Comparison of ENCODE assay signal across 19 cellular contexts in the genomic region with DNA sequence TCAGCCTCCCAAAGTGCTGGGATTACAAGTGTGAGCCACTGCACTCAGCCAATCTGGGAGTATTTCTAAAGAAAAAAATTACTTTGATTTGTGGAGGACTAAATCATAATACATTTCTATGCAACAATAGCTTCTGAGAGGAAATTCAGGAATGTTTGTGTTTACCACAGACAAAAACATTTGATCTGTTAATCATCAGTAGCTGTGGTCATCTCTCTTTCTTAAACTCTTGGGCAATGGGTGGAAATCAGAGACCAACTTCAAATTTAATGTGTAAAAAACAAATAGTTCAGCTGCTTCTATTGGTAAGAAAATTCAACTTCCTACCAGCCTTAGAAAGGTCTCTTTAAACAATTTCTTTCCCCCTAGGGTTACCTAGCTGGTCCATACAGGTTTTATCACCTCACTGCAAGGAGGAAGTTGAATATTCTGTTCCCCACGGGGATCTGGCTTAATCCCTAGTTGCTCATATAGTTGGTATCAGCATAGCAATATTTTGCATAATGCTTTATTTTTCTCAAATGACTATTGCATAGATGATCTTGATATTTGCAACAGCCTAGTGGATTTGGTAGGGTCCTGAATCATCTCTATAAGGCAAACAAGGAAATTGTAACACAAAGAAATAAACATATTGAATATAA. TPM values are rescaled to one million over a fixed set of nuclear protein-coding genes. Genes with fewer than 3 reads are reported as not detected.
DNase-seq lines count a peak whose midpoint lies in the region; ATAC-seq and TF ChIP-seq lines count a peak whose summit lies in the region.
"Had no signal": no experiment of that assay in that cellular context is flagged by ENCODE, and none has a peak within 500 bp of the region (broad histone marks: within the 10 kb centered on the region; RNA-seq: fewer than 3 reads in every experiment).

No MANE protein-coding gene starts in this region.

- WGBS in adrenal gland, 4 donors: 67 to 87% (median 70%) methylated on average over 1 of the region's 1 CpG

- H3K27me3 Mint-ChIP-seq in GM23338 (ENCODE audit: insufficient read depth, low read depth, poor library complexity): peaks cover 7% of the 10 kb centered on the region
- peaks cover 3% of the 10 kb centered on the region for H3K27me3 Mint-ChIP-seq in activated CD4-positive, alpha-beta T cell treated with anti-CD3 and anti-CD28 coated beads for 36 hours
- H3K27me3 Mint-ChIP-seq: T-helper 17 cell had no signal

- H2AFZ ChIP-seq in ACC112 (ENCODE audit: low read length, unreplicated experiment) (no peak overlapping the region), GM23338 (no peak overlapping the region)

- no peak overlapping the region for H3K4me2 ChIP-seq in GM23338
- H3K4me2 ChIP-seq: A549 had no signal

- H3K4me1 ChIP-seq in ACC112 (ENCODE audit: control insufficient read depth, insufficient read depth, low read length, unreplicated experiment) (peaks cover 6% of the 10 kb centered on the region), GM23338 (ENCODE audit: insufficient read depth) (peaks cover 7% of the 10 kb centered on the region; the same call in 1 of the 2 replicates), adrenal gland (replicated peaks in 1 of 2) (no peaks in the 10 kb centered on the region)
- H3K4me1 ChIP-seq: upper lobe of right lung had no signal

- intact Hi-C loops in adrenal gland (cut with DNase I): no loop called here
- intact Hi-C loops in activated CD4-positive, alpha-beta T cell treated with anti-CD3 and anti-CD28 coated beads for 36 hours (cut with DNase I, micrococcal nuclease): loop anchor here (2.0 to 5.0 kb wide), 3 partner anchors 26 to 549 kb away; no protein-coding TSS in a partner anchor

- TF ChIP-seq POLR2A in adrenal gland (IDR thresholded peaks at IDR 0.05): no peak

- no peak for ATAC-seq in GM23338
- no peak for ATAC-seq in HG02973 (IDR thresholded peaks at IDR 0.05; ENCODE audit: unreplicated experiment)
- ATAC-seq in activated CD4-positive, alpha-beta T cell treated with anti-CD3 and anti-CD28 coated beads for 36 hours: no peak
- ATAC-seq: A549, heart right ventricle, upper lobe of right lung had no signal

- H3F3A ChIP-seq in GM23338 (replicated peaks; ENCODE audit: low read depth): no peaks in the 10 kb centered on the region

- DNase-seq in GM23338 (ENCODE audit: low spot score) (no peak), amniotic epithelial cell (ENCODE audit: low read depth) (peak; percentile 94), fibroblast of villous mesenchyme (ENCODE audit: low read depth) (peak; percentile 66), adrenal gland (no peak), NCI-H2196 (lab: John Stamatoyannopoulos, UW; ENCODE audit: unreplicated experiment) (no peak)
- DNase-seq in activated CD4-positive, alpha-beta T cell treated with anti-CD3 and anti-CD28 coated beads for 36 hours: no peak
- DNase-seq: activated CD4-positive, CD25-positive, alpha-beta regulatory T cell; CD4-positive, alpha-beta memory T cell; DMS79 treated with DMSO at 0.1 percent for 48 hours; heart right ventricle; NCI-H2029 treated with DMSO at 0.1 percent for 48 hours; NCI-H524; T-helper 17 cell; upper lobe of right lung had no signal

- H3K36me3 Mint-ChIP-seq in GM23338 (ENCODE audit: low read depth): no peaks in the 10 kb centered on the region
- H3K36me3 Mint-ChIP-seq in activated CD4-positive, alpha-beta T cell treated with anti-CD3 and anti-CD28 coated beads for 36 hours (ENCODE audit: low read depth): no peaks in the 10 kb centered on the region
- H3K36me3 Mint-ChIP-seq: CD4-positive, alpha-beta memory T cell had no signal

- H3K4me3 Mint-ChIP-seq in GM23338: no peak overlapping the region
- H3K4me3 Mint-ChIP-seq in activated CD4-positive, alpha-beta T cell treated with anti-CD3 and anti-CD28 coated beads for 36 hours: no peak overlapping the region
- H3K4me3 Mint-ChIP-seq: CD4-positive, alpha-beta memory T cell; stimulated activated naive CD8-positive, alpha-beta T cell treated with anti-CD3 and anti-CD28 coated beads, Interleukin-15, Interleukin-2, amounts not matched to agents 100 ng/mL and 50 ng/mL, for 24 hours; T-helper 17 cell had no signal

- H3K4me3 ChIP-seq in ACC112 (ENCODE audit: low read depth, low read length) (no peak overlapping the region), GM23338 (no peak overlapping the region), fibroblast of villous mesenchyme (ENCODE audit: low read depth, low read length) (no peak overlapping the region), adrenal gland (no peak overlapping the region)
- H3K4me3 ChIP-seq: A549, heart right ventricle, upper lobe of right lung had no signal

- H3K27ac ChIP-seq in ACC112 (ENCODE audit: low read depth, low read length) (peak overlapping the region; percentile 44), GM23338 (ENCODE audit: low read depth) (no peak overlapping the region), adrenal gland (no peak overlapping the region)
- H3K27ac ChIP-seq: A549, upper lobe of right lung had no signal

- H3K27me3 ChIP-seq in ACC112 (ENCODE audit: insufficient read depth, low read length) (no peaks in the 10 kb centered on the region), GM23338 (ENCODE audit: insufficient read depth) (no peaks in the 10 kb centered on the region), adrenal gland (no peaks in the 10 kb centered on the region)
- H3K27me3 ChIP-seq: heart right ventricle, upper lobe of right lung had no signal

- POLR2A ChIA-PET in activated CD4-positive, alpha-beta T cell treated with anti-CD3 and anti-CD28 coated beads for 36 hours (lab: Charles Lee): no interaction called here

- H4K20me1 ChIP-seq in GM23338 (replicated peaks; ENCODE audit: insufficient read depth): no peaks in the 10 kb centered on the region

- H3K79me2 ChIP-seq in ACC112 (ENCODE audit: control insufficient read depth, insufficient read depth, low read length, unreplicated experiment) (no peaks in the 10 kb centered on the region), GM23338 (replicated peaks; ENCODE audit: insufficient read depth) (no peaks in the 10 kb centered on the region)

- H3K36me3 ChIP-seq in ACC112 (ENCODE audit: insufficient read depth, low read length): no peaks in the 10 kb centered on the region
- H3K36me3 ChIP-seq in GM23338 (ENCODE audit: insufficient read depth): no peaks in the 10 kb centered on the region
- H3K36me3 ChIP-seq in adrenal gland (replicated peaks in 1 of 2): no peaks in the 10 kb centered on the region
- H3K36me3 ChIP-seq: heart right ventricle, upper lobe of right lung had no signal

- peaks cover 16% of the 10 kb centered on the region for H3K4me1 Mint-ChIP-seq in GM23338
- peaks cover 19% of the 10 kb centered on the region for H3K4me1 Mint-ChIP-seq in activated CD4-positive, alpha-beta T cell treated with anti-CD3 and anti-CD28 coated beads for 36 hours
- H3K4me1 Mint-ChIP-seq: T-helper 17 cell had no signal

- no peaks in the 10 kb centered on the region for H3K9me3 Mint-ChIP-seq in GM23338
- H3K9me3 Mint-ChIP-seq in activated CD4-positive, alpha-beta T cell treated with anti-CD3 and anti-CD28 coated beads for 36 hours (ENCODE audit: low read depth): no peaks in the 10 kb centered on the region
- H3K9me3 Mint-ChIP-seq: activated T-helper 2 cell treated with anti-CD3 and anti-CD28 coated beads, Interferon-gamma antibody, Interleukin-2, Interleukin-4, amounts not matched to agents 10 μg/mL and 5 μg/mL and 100 μg/mL, durations not matched to agents 14 hours and 24 hours and 36 hours; CD4-positive, alpha-beta memory T cell; stimulated activated naive CD8-positive, alpha-beta T cell treated with anti-CD3 and anti-CD28 coated beads, Interleukin-15, Interleukin-2, amounts not matched to agents 100 ng/mL and 50 ng/mL, for 24 hours had no signal

- no peaks in the 10 kb centered on the region for H3K9me2 ChIP-seq in GM23338 (ENCODE audit: insufficient read depth)

- H3K9me3 ChIP-seq in adrenal gland (replicated peaks in 1 of 3): no peaks in the 10 kb centered on the region
- H3K9me3 ChIP-seq: A549, heart right ventricle, upper lobe of right lung had no signal

- H3K27ac Mint-ChIP-seq in GM23338: 0 out of 2 replicates have a peak overlapping the region, but pooled peaks have one; percentile 18
- H3K27ac Mint-ChIP-seq in activated CD4-positive, alpha-beta T cell treated with anti-CD3 and anti-CD28 coated beads for 36 hours: no peak overlapping the region
- H3K27ac Mint-ChIP-seq: CD4-positive, alpha-beta memory T cell; T-helper 17 cell had no signal

- CTCF ChIA-PET in activated CD4-positive, alpha-beta T cell treated with anti-CD3 and anti-CD28 coated beads for 36 hours (lab: Charles Lee): interaction anchor here (0.6 to 1.1 kb wide), 3 partner anchors 14 to 38 kb away, joined by 3 to 7 read pairs (median 3); partner anchors contain the start of gene PPP4R2

- TF ChIP-seq CTCF in GM23338 (conservative IDR thresholded peaks at IDR 0.05; ENCODE audit: low read depth in 2 of 2): no peak
- TF ChIP-seq CTCF in fibroblast of villous mesenchyme (IDR thresholded peaks at IDR 0.05; ENCODE audit: insufficient read depth, low read depth, low read length): no peak
- no peak for TF ChIP-seq CTCF in adrenal gland (IDR thresholded peaks at IDR 0.05)

TF ChIP-seq in GM23338, 12 proteins besides CTCF, POLR2A, EP300 and RAD21 (continues in another document):
- TF ChIP-seq EZH2 (IDR thresholded peaks at IDR 0.05; ENCODE audit: low read depth, unreplicated experiment): no peak

RNA-seq across cellular contexts. Expression of gene PPP4R2, which starts 20.3 kb away (rescaled TPM):
- total RNA-seq in GM23338 (2014; rRNA removed; shearing (Covaris generic)): 62.7 and 72.1 TPM in 2 replicates
- polyA plus RNA-seq in GM23338 (2016; fragmentation: Nextera tagmentation; extraction: Ambion mirVana) (117 TPM in 2 replicates), adrenal gland (10 to 100 TPM; 14.2 to 40.3 (median 17.8) TPM)
- total RNA-seq in fibroblast of villous mesenchyme (62.2 and 105 TPM in 2 replicates), adrenal gland (10 to 100 TPM; 31.7 to 90.1 (median 68.3) TPM)
- 10 to 100 TPM; 75.1 to 91.5 TPM for total RNA-seq in activated CD4-positive, alpha-beta T cell treated with anti-CD3 and anti-CD28 coated beads for 36 hours

Comparison
In these comparisons a context has a peak if more than half of its experiments do, and no peak if none do; other contexts are left out.
1. DNase-seq: peak in amniotic epithelial cell (single experiment) and fibroblast of villous mesenchyme (single experiment); none in GM23338 (single experiment), adrenal gland (0 of 7), NCI-H2196 (single experiment) and activated CD4-positive, alpha-beta T cell treated with anti-CD3 and anti-CD28 coated beads for 36 hours (single experiment).
2. intact Hi-C loops: an anchor here in activated CD4-positive, alpha-beta T cell treated with anti-CD3 and anti-CD28 coated beads for 36 hours (2.0 to 5.0 kb wide); none called in adrenal gland.